ENCODE assay signal across 9 cellular contexts in the genomic region with DNA sequence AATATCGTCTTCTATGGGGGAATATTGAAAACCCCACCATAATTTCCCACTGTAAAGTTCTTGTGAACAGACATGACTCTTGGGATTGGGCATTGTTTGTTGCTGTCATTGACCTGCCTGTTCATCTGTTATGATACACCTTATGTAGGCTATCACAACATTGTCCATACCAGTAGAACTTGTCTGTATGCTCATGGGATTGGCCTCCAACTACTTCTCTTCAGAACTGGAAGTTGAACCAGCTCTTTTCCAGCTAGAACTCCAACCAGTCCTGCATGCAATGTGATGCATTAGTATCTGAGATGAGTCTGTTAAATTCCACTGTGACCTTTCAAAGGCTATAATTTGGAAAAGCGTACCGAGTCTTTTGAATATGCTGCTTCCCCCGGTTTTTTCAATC.
"Had no signal": no experiment of that assay in that cellular context is flagged by ENCODE, and none has a peak within 500 bp of the region (broad histone marks: within the 10 kb centered on the region; RNA-seq: fewer than 3 reads in every experiment).

No MANE protein-coding gene starts in this region.

- H3K4me2 ChIP-seq: GM23338 had no signal

- H3K4me1 Mint-ChIP-seq: IgD-negative memory B cell had no signal

- ATAC-seq: GM23338, HCT116, HepG2 had no signal

- H3K36me3 ChIP-seq: HAP-1 had no signal

- H3K4me3 ChIP-seq: GM23338, HAP-1 had no signal

- H3K27me3 Mint-ChIP-seq: IgD-negative memory B cell had no signal

- H3K36me3 Mint-ChIP-seq: IgD-negative memory B cell had no signal

- FAIRE-seq: H1, HepG2 had no signal

- H3K9me3 Mint-ChIP-seq: GM23338, HFFc6, IgD-negative memory B cell had no signal

- H3K27ac ChIP-seq: HL-60 had no signal

- DNase-seq: H7 had no signal

- H3K4me3 Mint-ChIP-seq: GM23338, HFFc6, IgD-negative memory B cell had no signal

- H3K27ac Mint-ChIP-seq: GM23338, HFFc6, IgD-negative memory B cell had no signal

- H3K9me3 ChIP-seq: HAP-1 had no signal

- H2AFZ ChIP-seq: GM23338 had no signal

- H3K4me1 ChIP-seq: HAP-1 had no signal
